In the genomic region with DNA sequence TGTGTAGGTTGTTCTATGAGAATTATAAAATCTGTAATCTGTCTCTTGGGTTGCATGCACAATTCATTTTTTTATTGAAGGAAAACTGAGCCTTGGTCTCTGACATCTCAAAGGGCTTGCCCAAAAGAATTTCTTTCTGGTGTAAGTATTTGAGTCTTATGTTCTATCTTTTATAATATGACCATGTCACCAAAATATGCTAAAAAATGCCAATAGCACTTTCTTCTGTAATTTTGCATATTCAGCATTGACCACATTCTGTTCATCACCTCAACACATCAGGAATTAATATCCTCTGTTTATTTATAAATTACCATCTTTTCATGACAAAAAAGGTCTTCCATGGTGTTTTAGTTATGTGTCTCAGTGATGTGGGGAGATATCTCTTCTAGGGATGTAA, we compare ENCODE assay signal across 1 cellular context.
TF ChIP-seq lines count a peak whose summit lies in the region.

No MANE protein-coding gene starts in this region.

TF ChIP-seq in WTC11, 78 proteins besides CTCF, POLR2A, EP300 and RAD21 (continued from another document):
- TF ChIP-seq, protein P1, sequence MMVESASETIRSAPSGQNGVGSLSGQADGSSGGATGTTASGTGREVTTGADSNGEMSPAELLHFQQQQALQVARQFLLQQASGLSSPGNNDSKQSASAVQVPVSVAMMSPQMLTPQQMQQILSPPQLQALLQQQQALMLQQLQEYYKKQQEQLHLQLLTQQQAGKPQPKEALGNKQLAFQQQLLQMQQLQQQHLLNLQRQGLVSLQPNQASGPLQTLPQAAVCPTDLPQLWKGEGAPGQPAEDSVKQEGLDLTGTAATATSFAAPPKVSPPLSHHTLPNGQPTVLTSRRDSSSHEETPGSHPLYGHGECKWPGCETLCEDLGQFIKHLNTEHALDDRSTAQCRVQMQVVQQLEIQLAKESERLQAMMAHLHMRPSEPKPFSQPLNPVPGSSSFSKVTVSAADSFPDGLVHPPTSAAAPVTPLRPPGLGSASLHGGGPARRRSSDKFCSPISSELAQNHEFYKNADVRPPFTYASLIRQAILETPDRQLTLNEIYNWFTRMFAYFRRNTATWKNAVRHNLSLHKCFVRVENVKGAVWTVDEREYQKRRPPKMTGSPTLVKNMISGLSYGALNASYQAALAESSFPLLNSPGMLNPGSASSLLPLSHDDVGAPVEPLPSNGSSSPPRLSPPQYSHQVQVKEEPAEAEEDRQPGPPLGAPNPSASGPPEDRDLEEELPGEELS (CRISPR knock-in tag; IDR thresholded peaks at IDR 0.05) = no peak
- TF ChIP-seq, protein P2, sequence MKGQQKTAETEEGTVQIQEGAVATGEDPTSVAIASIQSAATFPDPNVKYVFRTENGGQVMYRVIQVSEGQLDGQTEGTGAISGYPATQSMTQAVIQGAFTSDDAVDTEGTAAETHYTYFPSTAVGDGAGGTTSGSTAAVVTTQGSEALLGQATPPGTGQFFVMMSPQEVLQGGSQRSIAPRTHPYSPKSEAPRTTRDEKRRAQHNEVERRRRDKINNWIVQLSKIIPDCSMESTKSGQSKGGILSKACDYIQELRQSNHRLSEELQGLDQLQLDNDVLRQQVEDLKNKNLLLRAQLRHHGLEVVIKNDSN (CRISPR knock-in tag; IDR thresholded peaks at IDR 0.05) = no peak
- TF ChIP-seq ZNF317 (CRISPR knock-in tag; IDR thresholded peaks at IDR 0.05; ENCODE audit: borderline replicate concordance, low read depth) (no peak), MYBL2 (CRISPR knock-in tag; IDR thresholded peaks at IDR 0.05) (no peak), ZNF263 (CRISPR knock-in tag; IDR thresholded peaks at IDR 0.05; ENCODE audit: low read depth) (no peak), SMAD3 (CRISPR knock-in tag; IDR thresholded peaks at IDR 0.05; ENCODE audit: borderline replicate concordance) (no peak), CBFB (CRISPR knock-in tag; IDR thresholded peaks at IDR 0.05; ENCODE audit: low read depth) (no peak)
- TF ChIP-seq, protein P3, sequence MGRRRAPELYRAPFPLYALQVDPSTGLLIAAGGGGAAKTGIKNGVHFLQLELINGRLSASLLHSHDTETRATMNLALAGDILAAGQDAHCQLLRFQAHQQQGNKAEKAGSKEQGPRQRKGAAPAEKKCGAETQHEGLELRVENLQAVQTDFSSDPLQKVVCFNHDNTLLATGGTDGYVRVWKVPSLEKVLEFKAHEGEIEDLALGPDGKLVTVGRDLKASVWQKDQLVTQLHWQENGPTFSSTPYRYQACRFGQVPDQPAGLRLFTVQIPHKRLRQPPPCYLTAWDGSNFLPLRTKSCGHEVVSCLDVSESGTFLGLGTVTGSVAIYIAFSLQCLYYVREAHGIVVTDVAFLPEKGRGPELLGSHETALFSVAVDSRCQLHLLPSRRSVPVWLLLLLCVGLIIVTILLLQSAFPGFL (CRISPR knock-in tag; IDR thresholded peaks at IDR 0.05; ENCODE audit: borderline replicate concordance) = no peak
- TF ChIP-seq, protein P4, sequence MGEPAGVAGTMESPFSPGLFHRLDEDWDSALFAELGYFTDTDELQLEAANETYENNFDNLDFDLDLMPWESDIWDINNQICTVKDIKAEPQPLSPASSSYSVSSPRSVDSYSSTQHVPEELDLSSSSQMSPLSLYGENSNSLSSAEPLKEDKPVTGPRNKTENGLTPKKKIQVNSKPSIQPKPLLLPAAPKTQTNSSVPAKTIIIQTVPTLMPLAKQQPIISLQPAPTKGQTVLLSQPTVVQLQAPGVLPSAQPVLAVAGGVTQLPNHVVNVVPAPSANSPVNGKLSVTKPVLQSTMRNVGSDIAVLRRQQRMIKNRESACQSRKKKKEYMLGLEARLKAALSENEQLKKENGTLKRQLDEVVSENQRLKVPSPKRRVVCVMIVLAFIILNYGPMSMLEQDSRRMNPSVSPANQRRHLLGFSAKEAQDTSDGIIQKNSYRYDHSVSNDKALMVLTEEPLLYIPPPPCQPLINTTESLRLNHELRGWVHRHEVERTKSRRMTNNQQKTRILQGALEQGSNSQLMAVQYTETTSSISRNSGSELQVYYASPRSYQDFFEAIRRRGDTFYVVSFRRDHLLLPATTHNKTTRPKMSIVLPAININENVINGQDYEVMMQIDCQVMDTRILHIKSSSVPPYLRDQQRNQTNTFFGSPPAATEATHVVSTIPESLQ (CRISPR knock-in tag; IDR thresholded peaks at IDR 0.05) = no peak
